Comparison of ENCODE assay signal across 22 cellular contexts in genomic region chr1:172421974-172422604, GRCh38.
DNase-seq lines count a peak whose midpoint lies in the region; ATAC-seq lines count a peak whose summit lies in the region.
"Had no signal": no experiment of that assay in that cellular context is flagged by ENCODE, and none has a peak within 500 bp of the region (broad histone marks: within the 10 kb centered on the region; RNA-seq: fewer than 3 reads in every experiment).

No MANE protein-coding gene starts in this region.

- H3K27ac ChIP-seq in layer of hippocampus (ENCODE audit: low read depth, low read length), result peak overlapping the region; percentile 36
- no peak overlapping the region for H3K27ac ChIP-seq in substantia nigra (ENCODE audit: low read depth, low read length, poor library complexity, severe bottlenecking)
- H3K27ac ChIP-seq: BLaER1 treated with 17β-estradiol and CSF1 and Interleukin-3, amounts not matched to agents 10 nM and 100 nM; epithelial cell of prostate; suprapubic skin had no signal

- H3K27me3 ChIP-seq in layer of hippocampus (ENCODE audit: control insufficient read depth, insufficient read depth, low read length), result no peaks in the 10 kb centered on the region
- H3K27me3 ChIP-seq: BLaER1 treated with 17β-estradiol and CSF1 and Interleukin-3, amounts not matched to agents 10 nM and 100 nM; suprapubic skin had no signal

- ATAC-seq in GM18873 (IDR thresholded peaks at IDR 0.05; ENCODE audit: low FRiP score, unreplicated experiment), result no peak
- ATAC-seq: activated CD4-positive, alpha-beta T cell treated with anti-CD3 and anti-CD28 coated beads for 36 hours; activated CD8-positive, alpha-beta T cell treated with anti-CD3 and anti-CD28 coated beads for 36 hours; natural killer cell; stimulated activated naive B cell treated with anti-CD40 and anti-IgM and Interleukin-4, amounts not matched to agents 10 μg/mL and 1 μg/mL and 100 μg/mL, for 72 hours had no signal

- peak; percentile 81 for DNase-seq in NCI-H446 treated with DMSO at 0.1 percent for 48 hours (lab: John Stamatoyannopoulos, UW)
- peak in 41 of 58 donors; percentile 2 to 70 (median 31) for DNase-seq in anterior cingulate cortex (lab: John Stamatoyannopoulos, UW)
- DNase-seq in substantia nigra (lab: John Stamatoyannopoulos, UW), result peak in 28 of 49 donors; percentile 4 to 55 (median 18)
- no peak for DNase-seq in SKM-1 (lab: John Stamatoyannopoulos, UW; ENCODE audit: unreplicated experiment)
- DNase-seq in activated CD8-positive, alpha-beta memory T cell treated with anti-CD3 and anti-CD28 coated beads for 24 hours, result no peak
- DNase-seq: activated CD4-positive, alpha-beta T cell treated with anti-CD3 and anti-CD28 coated beads for 36 hours; activated CD8-positive, alpha-beta T cell treated with anti-CD3 and anti-CD28 coated beads for 36 hours; DMS53; effector CD8-positive, alpha-beta T cell; H7; islet precursor cell; natural killer cell; NCI-H1092 treated with DMSO at 0.1 percent for 48 hours; NCI-H1694 treated with DMSO at 0.1 percent for 48 hours; NCI-H510A treated with DMSO at 0.1 percent for 48 hours; small intestine; stimulated activated naive B cell treated with anti-CD40 and anti-IgM and Interleukin-4, amounts not matched to agents 10 μg/mL and 1 μg/mL and 100 μg/mL, for 72 hours had no signal

Comparison
In these comparisons a context has a peak if more than half of its experiments do, and no peak if none do; other contexts are left out.
1. DNase-seq: peak in NCI-H446 treated with DMSO at 0.1 percent for 48 hours (single experiment), anterior cingulate cortex (41 of 58) and substantia nigra (28 of 49); none in SKM-1 (single experiment) and activated CD8-positive, alpha-beta memory T cell treated with anti-CD3 and anti-CD28 coated beads for 24 hours (single experiment).